In genomic region chr5:147098233-147098790, GRCh38 we compare ENCODE assay signal across 8 cellular contexts.
DNase-seq lines count a peak whose midpoint lies in the region; ATAC-seq and TF ChIP-seq lines count a peak whose summit lies in the region.

No MANE protein-coding gene starts in this region.

- WGBS in psoas muscle, 3 donors: 3 to 13% (median 3%) methylated on average over 5 of the region's 5 CpGs

- H3F3A ChIP-seq in MM.1S (ENCODE audit: insufficient read depth, low read length): no peaks in the 10 kb centered on the region

- TF ChIP-seq CTCF in GM13977 (IDR thresholded peaks at IDR 0.05; ENCODE audit: extremely low read depth, insufficient read depth, missing control alignments) (peak; percentile 57), MM.1S (IDR thresholded peaks at IDR 0.05; ENCODE audit: low read length) (peak; percentile 60), psoas muscle (IDR thresholded peaks at IDR 0.05) (peak; percentile 33)

- no peaks in the 10 kb centered on the region for H3K9me3 ChIP-seq in MM.1S (replicated peaks; ENCODE audit: insufficient read depth, low read length)
- no peaks in the 10 kb centered on the region for H3K9me3 ChIP-seq in SK-N-MC (ENCODE audit: low read depth, low read length)
- H3K9me3 ChIP-seq in psoas muscle: no peaks in the 10 kb centered on the region

- DNase-seq in AG08395 (ENCODE audit: low spot score) (peak; percentile 52), GM13977 (ENCODE audit: low spot score) (peak; percentile 20), MM.1S (peak; percentile 49), SK-N-MC (ENCODE audit: low read depth, low spot score) (peak; percentile 6), foreskin melanocyte (peak; percentile 92), psoas muscle (no peak)

- H3K79me2 ChIP-seq in MM.1S (ENCODE audit: low read length): no peaks in the 10 kb centered on the region

- H2AFZ ChIP-seq in MM.1S (ENCODE audit: low read length): no peak overlapping the region

- no peaks in the 10 kb centered on the region for H4K20me1 ChIP-seq in MM.1S (ENCODE audit: insufficient read depth, low read length)

- ATAC-seq in psoas muscle (no peak), HG02588 (IDR thresholded peaks at IDR 0.05; ENCODE audit: unreplicated experiment) (no peak), GM21390 (IDR thresholded peaks at IDR 0.05; ENCODE audit: unreplicated experiment) (no peak)

- no peak overlapping the region for H3K4me3 ChIP-seq in MM.1S (ENCODE audit: low read length)
- no peak overlapping the region for H3K4me3 ChIP-seq in SK-N-MC
- no peak overlapping the region for H3K4me3 ChIP-seq in psoas muscle

- H3K27ac ChIP-seq in MM.1S (ENCODE audit: low read length) (no peak overlapping the region), SK-N-MC (no peak overlapping the region), psoas muscle (no peak overlapping the region)

- no peaks in the 10 kb centered on the region for H3K27me3 ChIP-seq in MM.1S (replicated peaks; ENCODE audit: insufficient read depth, low read length)
- peaks cover 0 to 2% (median 0%) of the 10 kb centered on the region in 3 donors for H3K27me3 ChIP-seq in psoas muscle (ENCODE audit: insufficient read depth in 3 of 3, low read length in 2 of 3)

- H3K4me2 ChIP-seq in MM.1S (ENCODE audit: low read depth, low read length): no peak overlapping the region

- in situ Hi-C loops in GM13977 (cut with MboI; ENCODE audit: low pct_unique_long_range_greater_than_20kb, low sequenced_read_pairs, unreplicated experiment): no loop called here

- intact Hi-C loops in psoas muscle (cut with DNase I): loop anchor here in 1 of 2 donors (5.0 kb wide), 1 partner anchor 89 kb away; no protein-coding TSS in a partner anchor

- H3K9ac ChIP-seq in MM.1S (ENCODE audit: low read length) (no peak overlapping the region), SK-N-MC (ENCODE audit: insufficient read length) (no peak overlapping the region)

- H3K4me1 ChIP-seq in MM.1S (ENCODE audit: low read length) (no peaks in the 10 kb centered on the region), psoas muscle (no peaks in the 10 kb centered on the region)

- no peaks in the 10 kb centered on the region for H3K36me3 ChIP-seq in MM.1S (replicated peaks; ENCODE audit: insufficient read depth, low read length)
- no peaks in the 10 kb centered on the region for H3K36me3 ChIP-seq in SK-N-MC (ENCODE audit: insufficient read depth, low read length)
- no peaks in the 10 kb centered on the region for H3K36me3 ChIP-seq in psoas muscle (ENCODE audit: insufficient read depth in 1 of 2, low read depth in 1 of 2)

- H3K9me2 ChIP-seq in MM.1S (replicated peaks; ENCODE audit: insufficient read depth, low read length): no peaks in the 10 kb centered on the region

Comparison
In these comparisons a context has a peak if more than half of its experiments do, and no peak if none do; other contexts are left out.
1. DNase-seq: peak in AG08395 (single experiment), GM13977 (single experiment), MM.1S (single experiment), SK-N-MC (single experiment) and foreskin melanocyte (single experiment); none in psoas muscle (0 of 2).
2. Peak in every context shown above with its lines, with median percentiles within 50 percentile points of each other: CTCF ChIP-seq.